Comparison of ENCODE assay signal across 1 cellular context in genomic region chr3:113947372-113948014, GRCh38.
TF ChIP-seq lines count a peak whose summit lies in the region.

ZDHHC23 (plus strand) TSS chr3:113948013; CDS start chr3:113948803, 790 bp downstream.

TF ChIP-seq in HEK293, 187 proteins besides CTCF, POLR2A, EP300 and RAD21 (continued from another document and continues in another):
- TF ChIP-seq ZBTB11 (tag by site-specific recombination; conservative IDR thresholded peaks at IDR 0.05; ENCODE audit: low read depth) (0 out of 2 replicates have a peak, but pooled peaks have one; percentile 34), ZNF510 (tag by site-specific recombination; IDR thresholded peaks at IDR 0.05; ENCODE audit: insufficient replicate concordance) (no peak), ZNF335 (tag by site-specific recombination; conservative IDR thresholded peaks at IDR 0.05) (peak; percentile 74), ZNF2 (tag by site-specific recombination; IDR thresholded peaks at IDR 0.05) (no peak), SCRT1 (tag by site-specific recombination; IDR thresholded peaks at IDR 0.05; ENCODE audit: borderline replicate concordance) (peak; percentile 27; the same call in 1 of the 2 replicates), ZNF148 (tag by site-specific recombination; IDR thresholded peaks at IDR 0.05; ENCODE audit: borderline replicate concordance) (no peak), ZNF558 (tag by site-specific recombination; IDR thresholded peaks at IDR 0.05) (no peak), ZNF391 (tag by site-specific recombination; IDR thresholded peaks at IDR 0.05; ENCODE audit: borderline replicate concordance, low read depth) (no peak), ZNF169 (tag by site-specific recombination; IDR thresholded peaks at IDR 0.05) (no peak), ZNF404 (tag by site-specific recombination; IDR thresholded peaks at IDR 0.05) (no peak), SP2 (tag by site-specific recombination; IDR thresholded peaks at IDR 0.05) (no peak), ZNF211 (tag by site-specific recombination; IDR thresholded peaks at IDR 0.05; ENCODE audit: low read depth) (no peak), ZNF146 (tag by site-specific recombination; IDR thresholded peaks at IDR 0.05) (no peak), INSM2 (tag by site-specific recombination; IDR thresholded peaks at IDR 0.05) (no peak), ZSCAN30 (tag by site-specific recombination; IDR thresholded peaks at IDR 0.05) (no peak), ZEB2 (tag by site-specific recombination; IDR thresholded peaks at IDR 0.05) (0 out of 2 replicates have a peak, but pooled peaks have one; percentile 19), ZNF555 (tag by site-specific recombination; conservative IDR thresholded peaks at IDR 0.05) (no peak), ZNF785 (tag by site-specific recombination; IDR thresholded peaks at IDR 0.05) (no peak), PRDM10 (tag by site-specific recombination; IDR thresholded peaks at IDR 0.05) (peak; percentile 40), ZNF776 (tag by site-specific recombination; IDR thresholded peaks at IDR 0.05; ENCODE audit: borderline replicate concordance) (no peak), MYNN (tag by site-specific recombination; IDR thresholded peaks at IDR 0.05; ENCODE audit: borderline replicate concordance) (no peak), ZNF624 (tag by site-specific recombination; IDR thresholded peaks at IDR 0.05) (no peak), ZBTB10 (tag by site-specific recombination; IDR thresholded peaks at IDR 0.05) (no peak), ZNF26 (tag by site-specific recombination; IDR thresholded peaks at IDR 0.05) (no peak), ZSCAN5A (tag by site-specific recombination; IDR thresholded peaks at IDR 0.05) (no peak), ZNF514 (tag by site-specific recombination; IDR thresholded peaks at IDR 0.05) (no peak), ZNF639 (tag by site-specific recombination; IDR thresholded peaks at IDR 0.05) (no peak), ZNF544 (tag by site-specific recombination; IDR thresholded peaks at IDR 0.05) (no peak), ZBTB7A (tag by site-specific recombination; IDR thresholded peaks at IDR 0.05; ENCODE audit: low read depth) (no peak), SP7 (tag by site-specific recombination; IDR thresholded peaks at IDR 0.05) (no peak), ZNF513 (tag by site-specific recombination; IDR thresholded peaks at IDR 0.05) (no peak), PATZ1 (tag by site-specific recombination; IDR thresholded peaks at IDR 0.05) (no peak), ZNF580 (tag by site-specific recombination; IDR thresholded peaks at IDR 0.05) (no peak)
